9 cellular contexts compared by ENCODE assay signal in the genomic region with DNA sequence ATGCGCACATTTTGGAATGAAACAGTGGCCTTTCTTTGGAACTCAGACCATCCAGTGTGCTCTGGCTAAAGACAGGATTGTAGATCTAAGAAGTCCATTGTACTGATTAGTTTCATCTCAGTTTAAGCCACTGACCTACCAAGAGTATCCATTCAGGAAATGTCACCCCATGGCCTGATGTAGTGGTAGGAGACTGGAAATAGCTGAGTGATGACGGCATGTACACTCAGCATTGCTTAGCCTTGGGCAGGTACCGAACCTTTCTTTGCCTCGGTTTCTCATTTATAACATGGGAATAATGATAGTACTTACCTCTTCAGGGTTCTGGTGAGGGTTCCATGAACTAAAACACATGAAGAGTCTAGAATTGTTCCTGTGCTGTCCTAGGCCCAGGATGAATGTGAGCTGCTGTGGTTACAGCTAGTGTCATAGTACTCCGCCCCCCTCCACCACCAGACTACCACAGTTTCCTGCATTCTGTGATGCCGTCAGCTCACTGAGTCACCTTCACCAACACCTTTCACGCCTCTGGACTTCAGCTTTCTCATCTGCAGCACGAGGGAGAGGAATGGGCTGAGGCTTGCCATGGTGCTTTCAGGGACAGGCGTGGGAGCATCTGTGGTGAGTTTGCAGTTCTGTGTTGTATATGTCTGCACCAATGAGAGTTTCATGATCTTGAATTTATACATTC.
DNase-seq lines count a peak whose midpoint lies in the region; ATAC-seq and TF ChIP-seq lines count a peak whose summit lies in the region.
"Had no signal": no experiment of that assay in that cellular context is flagged by ENCODE, and none has a peak within 500 bp of the region (broad histone marks: within the 10 kb centered on the region; RNA-seq: fewer than 3 reads in every experiment).

No MANE protein-coding gene starts in this region.

- H3K9me1 ChIP-seq in IMR-90 (ENCODE audit: insufficient read depth, low read length): no peaks in the 10 kb centered on the region

- no peak overlapping the region for H3K4me3 ChIP-seq in IMR-90 (ENCODE audit: insufficient read depth, low read depth, low read length)

- H3K27ac ChIP-seq in IMR-90 (ENCODE audit: insufficient read depth, low read length): no peak overlapping the region

- DNase-seq in activated gamma-delta T cell treated with Interleukin-2 at 50 U/mL for 16 hours: peak; percentile 84
- DNase-seq in activated gamma-delta T cell (lab: John Stamatoyannopoulos, UW): no peak
- peak; percentile 80 for DNase-seq in IMR-90
- DNase-seq in activated T-helper 2 cell treated with anti-CD3 and anti-CD28 coated beads, Interferon-gamma antibody, Interleukin-2, Interleukin-4, amounts not matched to agents 10 μg/mL and 5 μg/mL and 100 μg/mL, durations not matched to agents 14 hours and 24 hours and 36 hours (ENCODE audit: low spot score): peak; percentile 70
- DNase-seq in stimulated activated CD4-positive, alpha-beta T cell treated with anti-CD3 and anti-CD28 coated beads, Interleukin-12 subunit alpha, Interleukin-12 subunit beta, amount 100 ng/mL, for 4 hours: peak; percentile 49
- no peak for DNase-seq in superior temporal gyrus (ENCODE audit: extremely low spot score)
- DNase-seq in posterior cingulate gyrus: no peak

- no peak overlapping the region for H4K91ac ChIP-seq in IMR-90 (ENCODE audit: insufficient read depth, low read depth, low read length)

- no peaks in the 10 kb centered on the region for H3K36me3 ChIP-seq in IMR-90 (ENCODE audit: control insufficient read depth, insufficient read depth, low read length)

- peak overlapping the region; percentile 60 for H3K27ac Mint-ChIP-seq in activated T-helper 2 cell treated with anti-CD3 and anti-CD28 coated beads, Interferon-gamma antibody, Interleukin-2, Interleukin-4, amounts not matched to agents 10 μg/mL and 5 μg/mL and 100 μg/mL, durations not matched to agents 14 hours and 24 hours and 36 hours
- H3K27ac Mint-ChIP-seq: nephron had no signal

- no peak overlapping the region for H2BK5ac ChIP-seq in IMR-90 (ENCODE audit: low read depth, low read length, poor library complexity, severe bottlenecking)

- H3K14ac ChIP-seq in IMR-90 (replicated peaks; ENCODE audit: low read depth, low read length): no peak overlapping the region

- H2BK15ac ChIP-seq in IMR-90 (ENCODE audit: low read depth, low read length): no peak overlapping the region

- TF ChIP-seq POLR2A in IMR-90 (IDR thresholded peaks at IDR 0.05; ENCODE audit: low read depth, low read length): no peak

- peak overlapping the region; percentile 76 for H2AFZ ChIP-seq in IMR-90 (replicated peaks; ENCODE audit: low read length, poor library complexity)

- no peak for TF ChIP-seq RAD21 in IMR-90 (IDR thresholded peaks at IDR 0.05; ENCODE audit: low read length)

- dilution Hi-C loops in IMR-90 (cut with HindIII; ENCODE audit: low sequenced_read_pairs, unreplicated experiment): no loop called here

- BruUV-seq in IMR-90 (replicated peaks; lab: Mats Ljungman, UMichigan): no TSS peak

- no peak overlapping the region for H2AK9ac ChIP-seq in IMR-90 (replicated peaks; ENCODE audit: low read depth, low read length, poor library complexity)

- no peak overlapping the region for H2BK20ac ChIP-seq in IMR-90 (ENCODE audit: low read depth, low read length)

- no peaks in the 10 kb centered on the region for H4K20me1 ChIP-seq in IMR-90 (ENCODE audit: insufficient read depth, low read length)

- H3K4me3 Mint-ChIP-seq in activated T-helper 2 cell treated with anti-CD3 and anti-CD28 coated beads, Interferon-gamma antibody, Interleukin-2, Interleukin-4, amounts not matched to agents 10 μg/mL and 5 μg/mL and 100 μg/mL, durations not matched to agents 14 hours and 24 hours and 36 hours (ENCODE audit: low read depth): peak overlapping the region; percentile 21
- H3K4me3 Mint-ChIP-seq: nephron had no signal

- H3K9ac ChIP-seq in IMR-90 (ENCODE audit: low read depth, low read length): no peak overlapping the region

- H2AK5ac ChIP-seq in IMR-90 (ENCODE audit: low read depth, low read length): peak overlapping the region; percentile 34

- no peaks in the 10 kb centered on the region for H3K27me3 ChIP-seq in IMR-90 (ENCODE audit: control insufficient read depth, insufficient read depth, low read length)

- ATAC-seq in IMR-90 (ENCODE audit: low read depth): peak; percentile 42; the same call in 1 of the 2 replicates
- no peak for ATAC-seq in GM18873 (IDR thresholded peaks at IDR 0.05; ENCODE audit: low FRiP score, unreplicated experiment)

- H3K9me3 Mint-ChIP-seq in activated T-helper 2 cell treated with anti-CD3 and anti-CD28 coated beads, Interferon-gamma antibody, Interleukin-2, Interleukin-4, amounts not matched to agents 10 μg/mL and 5 μg/mL and 100 μg/mL, durations not matched to agents 14 hours and 24 hours and 36 hours: peaks cover 10% of the 10 kb centered on the region
- H3K9me3 Mint-ChIP-seq: nephron had no signal

- no peak overlapping the region for H2BK120ac ChIP-seq in IMR-90 (ENCODE audit: low read depth, low read length)

- H3K9me3 ChIP-seq in IMR-90 (ENCODE audit: control insufficient read depth, insufficient read depth, low read length): no peaks in the 10 kb centered on the region

- 0% methylated on average over 1 of the region's 9 CpGs; no CpG with 5 or more reads in 1 of the 2 experiments for WGBS in IMR-90 (ENCODE audit: extremely low coverage in 2 of 2, insufficient read length in 1 of 2), 2 experiments

- no peaks in the 10 kb centered on the region; the same call in 1 of the 2 replicates for H3K4me1 ChIP-seq in IMR-90 (ENCODE audit: control insufficient read depth, insufficient read depth, low read length)

- H4K8ac ChIP-seq in IMR-90 (ENCODE audit: low read depth in 2 of 2, low read length in 2 of 2): no peak overlapping the region

- H3K4ac ChIP-seq in IMR-90 (ENCODE audit: low read depth, low read length): no peak overlapping the region

- CTCF ChIA-PET in IMR-90 (lab: Yijun Ruan, JAX): no interaction called here

- in situ Hi-C loops in IMR-90 (cut with MboI; ENCODE audit: low sequenced_read_pairs): no loop called here

- no peak overlapping the region for H3K4me2 ChIP-seq in IMR-90 (ENCODE audit: low read depth, low read length)

- intact Hi-C loops in IMR-90 (cut with micrococcal nuclease): no loop called here
- intact Hi-C loops in activated T-helper 2 cell treated with anti-CD3 and anti-CD28 coated beads, Interferon-gamma antibody, Interleukin-2, Interleukin-4, amounts not matched to agents 10 μg/mL and 5 μg/mL and 100 μg/mL, durations not matched to agents 14 hours and 24 hours and 36 hours (cut with micrococcal nuclease): loop anchor here (1.0 to 5.0 kb wide), 2 partner anchors 31 to 129 kb away; no protein-coding TSS in a partner anchor
- intact Hi-C loops in posterior cingulate gyrus (cut with DNase I): no loop called here

- POLR2A ChIA-PET in IMR-90 (lab: Charles Lee; ENCODE audit: unreplicated experiment): no interaction called here

- no peak overlapping the region for H4K5ac ChIP-seq in IMR-90 (ENCODE audit: low read depth, low read length)

- no peaks in the 10 kb centered on the region for H3K79me1 ChIP-seq in IMR-90 (ENCODE audit: low read depth in 1 of 2, low read length in 2 of 2)

- no peaks in the 10 kb centered on the region for H3K36me3 Mint-ChIP-seq in activated T-helper 2 cell treated with anti-CD3 and anti-CD28 coated beads, Interferon-gamma antibody, Interleukin-2, Interleukin-4, amounts not matched to agents 10 μg/mL and 5 μg/mL and 100 μg/mL, durations not matched to agents 14 hours and 24 hours and 36 hours (ENCODE audit: low read depth)

- peaks cover 27% of the 10 kb centered on the region for H3K27me3 Mint-ChIP-seq in activated T-helper 2 cell treated with anti-CD3 and anti-CD28 coated beads, Interferon-gamma antibody, Interleukin-2, Interleukin-4, amounts not matched to agents 10 μg/mL and 5 μg/mL and 100 μg/mL, durations not matched to agents 14 hours and 24 hours and 36 hours (ENCODE audit: low read depth)

- TF ChIP-seq CTCF in IMR-90 (conservative IDR thresholded peaks at IDR 0.05; ENCODE audit: low read depth, low read length): no peak

- peaks cover 18% of the 10 kb centered on the region for H3K4me1 Mint-ChIP-seq in activated T-helper 2 cell treated with anti-CD3 and anti-CD28 coated beads, Interferon-gamma antibody, Interleukin-2, Interleukin-4, amounts not matched to agents 10 μg/mL and 5 μg/mL and 100 μg/mL, durations not matched to agents 14 hours and 24 hours and 36 hours (ENCODE audit: low read depth)

- no peak overlapping the region; the same call in 1 of the 2 replicates for H3K18ac ChIP-seq in IMR-90 (ENCODE audit: low read depth, low read length)

- no peak overlapping the region for H3K56ac ChIP-seq in IMR-90 (ENCODE audit: extremely low read depth, insufficient read depth, low read length)

- H3K23ac ChIP-seq in IMR-90 (ENCODE audit: low read depth, low read length): no peak overlapping the region; the same call in 1 of the 2 replicates

TF ChIP-seq in IMR-90, 13 proteins besides CTCF, POLR2A, EP300 and RAD21:
- TF ChIP-seq MXI1 (IDR thresholded peaks at IDR 0.05; ENCODE audit: borderline replicate concordance, low read depth, low read length) (no peak), BHLHE40 (IDR thresholded peaks at IDR 0.05; ENCODE audit: low read depth, low read length) (peak; percentile 71), RCOR1 (IDR thresholded peaks at IDR 0.05; ENCODE audit: insufficient replicate concordance, low read length) (peak; percentile 82), FOS (IDR thresholded peaks at IDR 0.05; ENCODE audit: low read depth, low read length) (0 out of 2 replicates have a peak, but pooled peaks have one; percentile 38)

Comparison
In these comparisons a context has a peak if more than half of its experiments do, and no peak if none do; other contexts are left out.
1. DNase-seq: peak in activated gamma-delta T cell treated with Interleukin-2 at 50 U/mL for 16 hours (single experiment), IMR-90 (single experiment), activated T-helper 2 cell treated with anti-CD3 and anti-CD28 coated beads, Interferon-gamma antibody, Interleukin-2, Interleukin-4, amounts not matched to agents 10 μg/mL and 5 μg/mL and 100 μg/mL, durations not matched to agents 14 hours and 24 hours and 36 hours (single experiment) and stimulated activated CD4-positive, alpha-beta T cell treated with anti-CD3 and anti-CD28 coated beads, Interleukin-12 subunit alpha, Interleukin-12 subunit beta, amount 100 ng/mL, for 4 hours (single experiment); none in activated gamma-delta T cell (single experiment), superior temporal gyrus (single experiment) and posterior cingulate gyrus (0 of 10).